Comparison of ENCODE assay signal across 15 cellular contexts in genomic region chr10:22341936-22342222, GRCh38. TPM values are rescaled to one million over a fixed set of nuclear protein-coding genes. Genes with fewer than 3 reads are reported as not detected.
DNase-seq lines count a peak whose midpoint lies in the region; ATAC-seq lines count a peak whose summit lies in the region.
"Had no signal": no experiment of that assay in that cellular context is flagged by ENCODE, and none has a peak within 500 bp of the region (broad histone marks: within the 10 kb centered on the region; RNA-seq: fewer than 3 reads in every experiment).

No MANE protein-coding gene starts in this region.

- peaks cover 0 to 16% (median under 1%) of the 10 kb centered on the region in 11 experiments; a peak in 7 of 22 replicates for H4K20me1 ChIP-seq in BLaER1 treated with 17β-estradiol and CSF1 and Interleukin-3, amounts not matched to agents 10 nM and 100 nM

- H3K4me2 ChIP-seq in BLaER1 treated with 17β-estradiol and CSF1 and Interleukin-3, amounts not matched to agents 10 nM and 100 nM = peak overlapping the region; percentile 71 to 94 (median 83)

- no peak for ATAC-seq in natural killer cell treated with Interleukin-12 subunit alpha and Interleukin-12 subunit beta and Interleukin-15 and Interleukin-18, amount 100 ng/mL, for 72 hours

- H3K27ac ChIP-seq in BLaER1 treated with 17β-estradiol and CSF1 and Interleukin-3, amounts not matched to agents 10 nM and 100 nM = peak overlapping the region in 10 of 11 experiments; percentile 94 to 98 (median 97); a peak in 19 of 22 replicates
- H3K27ac ChIP-seq: vagina had no signal

- H3K4me1 Mint-ChIP-seq in activated T-helper 1 cell treated with anti-CD3 and anti-CD28 coated beads, Interleukin-12 subunit alpha, Interleukin-12 subunit beta, Interleukin-2, Interleukin-4 antibody, amounts not matched to agents 30 ng/mL and 10 ng/mL and 1 ng/mL, durations not matched to agents 14 hours and 24 hours and 36 hours (ENCODE audit: low read depth) = peaks cover 51% of the 10 kb centered on the region
- H3K4me1 Mint-ChIP-seq in natural killer cell treated with Interleukin-12 subunit alpha and Interleukin-12 subunit beta and Interleukin-15 and Interleukin-18, amount 100 ng/mL, for 72 hours (ENCODE audit: low read depth in 2 of 2) = peaks cover 34 to 40% of the 10 kb centered on the region in 2 donors

- peak overlapping the region; percentile 72 for H3K27ac Mint-ChIP-seq in activated T-helper 1 cell treated with anti-CD3 and anti-CD28 coated beads, Interleukin-12 subunit alpha, Interleukin-12 subunit beta, Interleukin-2, Interleukin-4 antibody, amounts not matched to agents 30 ng/mL and 10 ng/mL and 1 ng/mL, durations not matched to agents 14 hours and 24 hours and 36 hours
- H3K27ac Mint-ChIP-seq in natural killer cell treated with Interleukin-12 subunit alpha and Interleukin-12 subunit beta and Interleukin-15 and Interleukin-18, amount 100 ng/mL, for 72 hours = peak overlapping the region; percentile 21 to 50

- peaks cover 82% of the 10 kb centered on the region for H3K27me3 Mint-ChIP-seq in activated T-helper 1 cell treated with anti-CD3 and anti-CD28 coated beads, Interleukin-12 subunit alpha, Interleukin-12 subunit beta, Interleukin-2, Interleukin-4 antibody, amounts not matched to agents 30 ng/mL and 10 ng/mL and 1 ng/mL, durations not matched to agents 14 hours and 24 hours and 36 hours (ENCODE audit: insufficient read depth)
- H3K27me3 Mint-ChIP-seq in natural killer cell treated with Interleukin-12 subunit alpha and Interleukin-12 subunit beta and Interleukin-15 and Interleukin-18, amount 100 ng/mL, for 72 hours = peaks cover 31 to 72% of the 10 kb centered on the region in 2 donors

- peak overlapping the region; percentile 92 to 99 (median 97); a peak in 20 of 22 replicates for H3K9ac ChIP-seq in BLaER1 treated with 17β-estradiol and CSF1 and Interleukin-3, amounts not matched to agents 10 nM and 100 nM

- H3K9me3 Mint-ChIP-seq in activated T-helper 1 cell treated with anti-CD3 and anti-CD28 coated beads, Interleukin-12 subunit alpha, Interleukin-12 subunit beta, Interleukin-2, Interleukin-4 antibody, amounts not matched to agents 30 ng/mL and 10 ng/mL and 1 ng/mL, durations not matched to agents 14 hours and 24 hours and 36 hours = peaks cover 3% of the 10 kb centered on the region
- H3K9me3 Mint-ChIP-seq in natural killer cell treated with Interleukin-12 subunit alpha and Interleukin-12 subunit beta and Interleukin-15 and Interleukin-18, amount 100 ng/mL, for 72 hours = no peaks in the 10 kb centered on the region

- peak overlapping the region; percentile 71 to 85 (median 78) for H3K4me3 ChIP-seq in BLaER1 treated with 17β-estradiol and CSF1 and Interleukin-3, amounts not matched to agents 10 nM and 100 nM
- H3K4me3 ChIP-seq in GM08714 (ENCODE audit: low read length) = peak overlapping the region; percentile 64; the same call in 1 of the 2 replicates

- peaks cover 4% of the 10 kb centered on the region for H3K36me3 Mint-ChIP-seq in activated T-helper 1 cell treated with anti-CD3 and anti-CD28 coated beads, Interleukin-12 subunit alpha, Interleukin-12 subunit beta, Interleukin-2, Interleukin-4 antibody, amounts not matched to agents 30 ng/mL and 10 ng/mL and 1 ng/mL, durations not matched to agents 14 hours and 24 hours and 36 hours (ENCODE audit: low read depth)
- H3K36me3 Mint-ChIP-seq in natural killer cell treated with Interleukin-12 subunit alpha and Interleukin-12 subunit beta and Interleukin-15 and Interleukin-18, amount 100 ng/mL, for 72 hours = peaks cover 12% of the 10 kb centered on the region

- DNase-seq in activated T-helper 1 cell treated with anti-CD3 and anti-CD28 coated beads, Interleukin-12 subunit alpha, Interleukin-12 subunit beta, Interleukin-2, Interleukin-4 antibody, amounts not matched to agents 30 ng/mL and 10 ng/mL and 1 ng/mL, durations not matched to agents 14 hours and 24 hours and 36 hours (ENCODE audit: low spot score) = no peak
- no peak for DNase-seq in natural killer cell treated with Interleukin-12 subunit alpha and Interleukin-12 subunit beta and Interleukin-15 and Interleukin-18, amount 100 ng/mL, for 72 hours (ENCODE audit: low spot score)
- DNase-seq in activated CD4-positive, CD25-positive, alpha-beta regulatory T cell (lab: John Stamatoyannopoulos, UW) = no peak
- DNase-seq in NCI-H1930 (lab: John Stamatoyannopoulos, UW) (no peak), D341Med (ENCODE audit: low spot score) (no peak)
- DNase-seq: activated CD4-positive, alpha-beta T cell treated with anti-CD3 and anti-CD28 coated beads, Interleukin-2, amount 50 U/mL, for 1 hour; islet precursor cell; NCI-H524 treated with DMSO at 0.1 percent for 48 hours; stimulated activated CD4-positive, alpha-beta T cell treated with anti-CD3 and anti-CD28 coated beads, Interleukin-2, amount 100 ng/mL, for 24 hours had no signal

- intact Hi-C loops in activated T-helper 1 cell treated with anti-CD3 and anti-CD28 coated beads, Interleukin-12 subunit alpha, Interleukin-12 subunit beta, Interleukin-2, Interleukin-4 antibody, amounts not matched to agents 30 ng/mL and 10 ng/mL and 1 ng/mL, durations not matched to agents 14 hours and 24 hours and 36 hours (cut with micrococcal nuclease) = loop anchor here (1.0 to 10.0 kb wide), 10 partner anchors 25 to 1167 kb away; partner anchors contain the start of gene MSRB2

- H3K4me3 Mint-ChIP-seq in activated T-helper 1 cell treated with anti-CD3 and anti-CD28 coated beads, Interleukin-12 subunit alpha, Interleukin-12 subunit beta, Interleukin-2, Interleukin-4 antibody, amounts not matched to agents 30 ng/mL and 10 ng/mL and 1 ng/mL, durations not matched to agents 14 hours and 24 hours and 36 hours = peak overlapping the region; percentile 79
- peak overlapping the region; percentile 71 for H3K4me3 Mint-ChIP-seq in natural killer cell treated with Interleukin-12 subunit alpha and Interleukin-12 subunit beta and Interleukin-15 and Interleukin-18, amount 100 ng/mL, for 72 hours

- peaks cover 31 to 63% (median 45%) of the 10 kb centered on the region in 10 experiments for H3K4me1 ChIP-seq in BLaER1 treated with 17β-estradiol and CSF1 and Interleukin-3, amounts not matched to agents 10 nM and 100 nM

- H3K9me3 ChIP-seq in BLaER1 treated with 17β-estradiol and CSF1 and Interleukin-3, amounts not matched to agents 10 nM and 100 nM (replicated peaks in 1 of 11) = peaks cover 12 to 20% (median 14%) of the 10 kb centered on the region in 11 experiments; a peak in 20 of 22 replicates
- H3K9me3 ChIP-seq: vagina had no signal

- no peaks in the 10 kb centered on the region for H3K36me3 ChIP-seq in BLaER1 treated with 17β-estradiol and CSF1 and Interleukin-3, amounts not matched to agents 10 nM and 100 nM
- H3K36me3 ChIP-seq: vagina had no signal

- H3K27me3 ChIP-seq in BLaER1 treated with 17β-estradiol and CSF1 and Interleukin-3, amounts not matched to agents 10 nM and 100 nM = peaks cover 88 to 100% (median 100%) of the 10 kb centered on the region in 11 experiments

RNA-seq across cellular contexts. Expression of gene SPAG6, which starts 3.4 kb away (rescaled TPM):
- 0.18 TPM in 1 of 2 replicates, not detected in the other for total RNA-seq in activated T-helper 1 cell treated with anti-CD3 and anti-CD28 coated beads, Interleukin-12 subunit alpha, Interleukin-12 subunit beta, Interleukin-2, Interleukin-4 antibody, amounts not matched to agents 30 ng/mL and 10 ng/mL and 1 ng/mL, durations not matched to agents 14 hours and 24 hours and 36 hours
- under 1 TPM; 0.28 to 0.29 TPM for total RNA-seq in natural killer cell treated with Interleukin-12 subunit alpha and Interleukin-12 subunit beta and Interleukin-15 and Interleukin-18, amount 100 ng/mL, for 72 hours
- total RNA-seq: cardiac septum, mononuclear cell, RPMI7951, vagina had no signal

RNA-seq across cellular contexts. Expression of gene BMI1, which starts 21.0 kb away (rescaled TPM):
- 59.3 and 66.5 TPM in 2 replicates for total RNA-seq in activated T-helper 1 cell treated with anti-CD3 and anti-CD28 coated beads, Interleukin-12 subunit alpha, Interleukin-12 subunit beta, Interleukin-2, Interleukin-4 antibody, amounts not matched to agents 30 ng/mL and 10 ng/mL and 1 ng/mL, durations not matched to agents 14 hours and 24 hours and 36 hours
- total RNA-seq in natural killer cell treated with Interleukin-12 subunit alpha and Interleukin-12 subunit beta and Interleukin-15 and Interleukin-18, amount 100 ng/mL, for 72 hours = 10 to 100 TPM; 38.2 to 44.9 TPM

RNA-seq across cellular contexts. Expression of gene COMMD3, which starts 25.7 kb away (rescaled TPM):
- 78.7 and 84.4 TPM in 2 replicates for total RNA-seq in activated T-helper 1 cell treated with anti-CD3 and anti-CD28 coated beads, Interleukin-12 subunit alpha, Interleukin-12 subunit beta, Interleukin-2, Interleukin-4 antibody, amounts not matched to agents 30 ng/mL and 10 ng/mL and 1 ng/mL, durations not matched to agents 14 hours and 24 hours and 36 hours
- 10 to 100 TPM; 50.1 to 55.8 TPM for total RNA-seq in natural killer cell treated with Interleukin-12 subunit alpha and Interleukin-12 subunit beta and Interleukin-15 and Interleukin-18, amount 100 ng/mL, for 72 hours
